In the genomic region with DNA sequence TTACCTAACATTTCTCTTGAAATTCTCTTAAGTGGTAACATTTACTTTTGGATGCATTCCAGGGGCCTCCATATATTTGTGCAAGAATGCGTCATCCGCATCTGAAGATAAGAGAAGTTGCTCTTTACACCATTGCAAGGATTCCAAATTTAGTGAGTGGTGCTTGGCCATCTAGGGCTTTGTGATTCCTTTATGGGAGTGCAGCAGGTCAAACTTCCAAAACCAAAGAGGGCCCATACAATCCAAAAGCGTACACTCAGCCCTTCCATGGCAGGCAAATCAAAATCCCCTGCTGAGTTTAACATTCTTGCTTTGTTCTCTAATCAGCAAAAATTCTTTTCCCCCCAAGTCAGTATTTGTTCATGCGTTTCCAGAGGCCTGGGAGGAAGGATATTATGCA, we compare ENCODE assay signal across 15 cellular contexts.
"Had no signal": no experiment of that assay in that cellular context is flagged by ENCODE, and none has a peak within 500 bp of the region (broad histone marks: within the 10 kb centered on the region; RNA-seq: fewer than 3 reads in every experiment).

No MANE protein-coding gene starts in this region.

- H3K9me3 ChIP-seq: ascending aorta, thyroid gland had no signal

- H3K27me3 ChIP-seq: ascending aorta, thyroid gland had no signal

- H3K27ac ChIP-seq: ascending aorta, thyroid gland had no signal

- H3K36me3 ChIP-seq: ascending aorta, thyroid gland had no signal

- H3K4me3 ChIP-seq: ascending aorta, lung, thyroid gland had no signal

- ATAC-seq: T-helper 17 cell had no signal

- DNase-seq: activated CD4-positive, alpha-beta T cell treated with anti-CD3 and anti-CD28 coated beads, Interleukin-2, amount 50 U/mL, for 4 hours; activated gamma-delta T cell; cortex of kidney; erythroblast; left cardiac atrium; midbrain; nephron progenitor cell; nucleus accumbens; posterior cingulate gyrus; retina; stimulated activated naive CD4-positive, alpha-beta T cell; T-helper 17 cell; thyroid gland had no signal

- H3K4me1 ChIP-seq: ascending aorta, thyroid gland had no signal
